1 cellular context compared by ENCODE assay signal in genomic region chr18:37450434-37451133, GRCh38.
TF ChIP-seq lines count a peak whose summit lies in the region.

No MANE protein-coding gene starts in this region.

TF ChIP-seq in GM23338, 12 proteins besides CTCF, POLR2A, EP300 and RAD21 (continued from another document):
- TF ChIP-seq REST (IDR thresholded peaks at IDR 0.05; ENCODE audit: unreplicated experiment), result no peak
- TF ChIP-seq JUNB (IDR thresholded peaks at IDR 0.05; ENCODE audit: unreplicated experiment), result no peak
